ENCODE assay signal across 8 cellular contexts in genomic region chr22:36374603-36375024, GRCh38. TPM values are rescaled to one million over a fixed set of nuclear protein-coding genes. Genes with fewer than 3 reads are reported as not detected.
DNase-seq lines count a peak whose midpoint lies in the region; ATAC-seq lines count a peak whose summit lies in the region.

No MANE protein-coding gene starts in this region.

- DNase-seq in stimulated activated CD4-positive, alpha-beta T cell treated with anti-CD3 and anti-CD28 coated beads, Interleukin-12 subunit alpha, Interleukin-12 subunit beta, amount 100 ng/mL, for 4 hours = peak; percentile 58
- DNase-seq in stimulated activated CD4-positive, alpha-beta T cell treated with anti-CD3 and anti-CD28 coated beads, Interleukin-2, amount 100 ng/mL, for 48 hours = no peak
- DNase-seq in astrocyte of the hippocampus (ENCODE audit: low read depth, low spot score) = peak; percentile 57
- DNase-seq in aorta = peak in 1 of 2 donors; percentile 62
- no peak for DNase-seq in NCI-H446 treated with DMSO at 0.1 percent for 48 hours (lab: John Stamatoyannopoulos, UW)
- no peak for DNase-seq in NCI-H1930 (lab: John Stamatoyannopoulos, UW)
- no peak for DNase-seq in amniotic stem cell (lab: John Stamatoyannopoulos, UW)

- ATAC-seq in aorta (ENCODE audit: low FRiP score) = no peak

- H3K36me3 ChIP-seq in muscle layer of colon (ENCODE audit: insufficient read depth, low read length) (peaks cover 8% of the 10 kb centered on the region), aorta (ENCODE audit: control insufficient read depth in 1 of 2, insufficient read depth in 2 of 2, low read length in 1 of 2) (peaks cover 0 to 2% of the 10 kb centered on the region in 2 donors)

- H3K27me3 ChIP-seq in muscle layer of colon (ENCODE audit: control insufficient read depth in 1 of 2, insufficient read depth in 2 of 2, low read length in 2 of 2) (no peaks in the 10 kb centered on the region), aorta (ENCODE audit: control insufficient read depth in 1 of 2, insufficient read depth in 2 of 2, low read length in 1 of 2) (no peaks in the 10 kb centered on the region)

- H3K4me3 ChIP-seq in muscle layer of colon (ENCODE audit: low read depth in 1 of 2, low read length in 2 of 2) (peak overlapping the region in 1 of 2 donors; percentile 10), aorta (ENCODE audit: low read length in 2 of 2) (no peak overlapping the region)

- 33 to 39% methylated on average over 11 of the region's 11 CpGs for WGBS in aorta, 2 donors

- no peaks in the 10 kb centered on the region for H3K9me3 ChIP-seq in muscle layer of colon (ENCODE audit: low read length)
- no peaks in the 10 kb centered on the region for H3K9me3 ChIP-seq in aorta (ENCODE audit: control insufficient read depth, low read length)

- H3K4me1 ChIP-seq in muscle layer of colon (ENCODE audit: insufficient read depth, low read length) = peaks cover 87% of the 10 kb centered on the region
- peaks cover 8 to 13% of the 10 kb centered on the region in 2 donors for H3K4me1 ChIP-seq in aorta (ENCODE audit: control insufficient read depth in 1 of 2, insufficient read depth in 2 of 2, low read length in 2 of 2)

- H3K9ac ChIP-seq in muscle layer of colon (ENCODE audit: low read length) = no peak overlapping the region

- H3K27ac ChIP-seq in muscle layer of colon (ENCODE audit: low read depth, low read length) (peak overlapping the region; percentile 36), aorta (ENCODE audit: low read depth in 1 of 2, low read length in 2 of 2) (peak overlapping the region; percentile 46 to 55)

- intact Hi-C loops in aorta (cut with DNase I) = no loop called here

RNA-seq across cellular contexts. Expression of gene MYH9, which starts 13.2 kb away (rescaled TPM):
- total RNA-seq in aorta = 1,000 to 10,000 TPM; 1,564 to 1,890 TPM
- 100 to 1,000 TPM; 170 to 572 TPM for polyA plus RNA-seq in aorta

Comparison
In these comparisons a context has a peak if more than half of its experiments do, and no peak if none do; other contexts are left out.
1. DNase-seq: peak in stimulated activated CD4-positive, alpha-beta T cell treated with anti-CD3 and anti-CD28 coated beads, Interleukin-12 subunit alpha, Interleukin-12 subunit beta, amount 100 ng/mL, for 4 hours (single experiment) and astrocyte of the hippocampus (single experiment); none in stimulated activated CD4-positive, alpha-beta T cell treated with anti-CD3 and anti-CD28 coated beads, Interleukin-2, amount 100 ng/mL, for 48 hours (0 of 2), NCI-H446 treated with DMSO at 0.1 percent for 48 hours (single experiment), NCI-H1930 (0 of 2) and amniotic stem cell (single experiment).